In the genomic region with DNA sequence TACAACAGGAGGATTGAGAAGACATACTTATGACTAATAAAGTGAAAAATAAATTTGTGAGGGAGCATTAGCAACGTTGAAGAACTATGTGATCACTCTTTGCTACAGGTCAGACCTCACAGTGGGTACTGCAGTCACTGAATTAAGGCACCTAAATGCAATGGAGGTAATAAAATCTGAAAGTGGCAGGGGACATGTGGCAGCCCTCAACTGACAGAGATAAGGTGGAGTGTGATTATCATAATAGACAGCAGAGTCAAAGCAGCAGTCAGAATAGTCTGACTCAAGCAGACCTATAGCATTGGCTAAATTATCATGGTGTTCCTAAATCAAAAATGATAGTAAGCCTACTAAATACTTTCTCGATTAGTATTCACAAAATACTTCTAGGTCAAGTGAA, we compare ENCODE assay signal across 3 cellular contexts.
"Had no signal": no experiment of that assay in that cellular context is flagged by ENCODE, and none has a peak within 500 bp of the region (broad histone marks: within the 10 kb centered on the region; RNA-seq: fewer than 3 reads in every experiment).

No MANE protein-coding gene starts in this region.

- H3K4me3 ChIP-seq: GM12878 had no signal

- DNase-seq: GDM1, GF-D8 had no signal

- ATAC-seq: GM12878 had no signal
